ENCODE assay signal across 8 cellular contexts in the genomic region with DNA sequence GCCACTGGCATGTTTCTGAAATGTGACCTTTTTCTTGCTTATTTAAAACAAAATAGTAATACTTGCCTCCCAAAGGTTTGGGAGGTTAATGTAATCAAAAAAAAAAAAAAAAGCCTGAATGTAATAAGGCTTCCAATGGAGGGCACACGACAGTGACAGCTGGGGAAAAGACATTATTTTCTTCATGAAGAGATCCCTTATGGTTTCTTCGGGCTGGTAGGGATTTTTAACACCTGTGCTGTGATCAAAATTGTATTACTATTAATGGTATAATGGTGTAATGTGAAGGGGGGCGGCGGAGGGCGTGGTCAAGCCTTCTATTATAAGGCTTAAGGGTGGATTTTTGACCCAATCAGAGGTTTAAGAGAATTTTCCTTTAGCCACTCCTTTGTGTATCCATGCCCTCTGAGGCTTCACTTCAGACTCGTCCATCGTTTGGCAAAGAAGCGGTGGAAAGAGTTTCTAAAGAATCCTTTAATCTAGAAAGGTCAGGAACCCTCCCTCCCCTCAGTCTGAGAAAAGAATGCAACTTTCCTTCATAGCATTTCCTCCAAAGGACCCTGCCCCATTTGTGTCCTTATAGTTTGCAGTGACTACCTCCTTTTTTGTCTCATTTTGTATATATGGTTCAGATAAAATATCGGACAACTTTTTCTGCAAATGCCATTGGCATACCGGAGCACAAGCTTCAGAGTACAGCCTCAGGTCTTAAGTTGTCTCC.
DNase-seq lines count a peak whose midpoint lies in the region; ATAC-seq and TF ChIP-seq lines count a peak whose summit lies in the region.

No MANE protein-coding gene starts in this region.

- H3K36me3 ChIP-seq in lower lobe of right lung (no peaks in the 10 kb centered on the region), stomach (no peaks in the 10 kb centered on the region)

- H3K9me3 ChIP-seq in lower lobe of right lung = no peaks in the 10 kb centered on the region
- no peaks in the 10 kb centered on the region for H3K9me3 ChIP-seq in stomach

- intact Hi-C loops in lower lobe of right lung (cut with DNase I) = no loop called here
- intact Hi-C loops in stomach (cut with DNase I; ENCODE audit: low total_unique reads) = no loop called here

- H3K27me3 ChIP-seq in lower lobe of right lung (ENCODE audit: low read depth) (no peaks in the 10 kb centered on the region), stomach (no peaks in the 10 kb centered on the region)

- TF ChIP-seq EP300 in stomach (IDR thresholded peaks at IDR 0.05) = no peak

- DNase-seq in GM03348 (ENCODE audit: low spot score) = peak; percentile 44
- DNase-seq in NCI-H1092 treated with DMSO at 0.1 percent for 48 hours (lab: John Stamatoyannopoulos, UW) = peak; percentile 82
- peak; percentile 45 for DNase-seq in dedifferentiated amniotic fluid mesenchymal stem cell (ENCODE audit: extremely low spot score)
- DNase-seq in lower lobe of right lung = peak; percentile 91
- no peak for DNase-seq in stomach
- no peak for DNase-seq in activated gamma-delta T cell treated with Interleukin-2 at 50 U/mL for 16 hours
- DNase-seq in mesenteric fat pad (ENCODE audit: low spot score) = no peak

- peak overlapping the region; percentile 67 for H3K4me3 ChIP-seq in lower lobe of right lung
- H3K4me3 ChIP-seq in stomach = peak overlapping the region; percentile 46 to 60 (median 57)

- TF ChIP-seq POLR2A in stomach (IDR thresholded peaks at IDR 0.05) = no peak

- H3K27ac ChIP-seq in lower lobe of right lung (peak overlapping the region; percentile 97), stomach (peak overlapping the region; percentile 70 to 99 (median 96))

- TF ChIP-seq CTCF in lower lobe of right lung (IDR thresholded peaks at IDR 0.05) (no peak), stomach (IDR thresholded peaks at IDR 0.05) (no peak)

- peaks cover 48% of the 10 kb centered on the region for H3K4me1 ChIP-seq in lower lobe of right lung
- peaks cover 20 to 47% (median 33%) of the 10 kb centered on the region in 4 donors for H3K4me1 ChIP-seq in stomach

- ATAC-seq in SK-N-SH treated with all-trans-retinoic acid at 6 μM for 48 hours (peak; percentile 58), lower lobe of right lung (peak; percentile 47 to 61)

- WGBS in stomach, 5 donors = 7 to 11% (median 7%) methylated on average over 10 of the region's 10 CpGs

TF ChIP-seq in SK-N-SH treated with all-trans-retinoic acid at 6 μM for 48 hours, 23 proteins besides CTCF, POLR2A, EP300 and RAD21:
- TF ChIP-seq ZNF565 (CRISPR knock-in tag; conservative IDR thresholded peaks at IDR 0.05; ENCODE audit: low read depth) (no peak), ZFP3 (CRISPR knock-in tag; IDR thresholded peaks at IDR 0.05) (no peak), ZC3H10 (CRISPR knock-in tag; IDR thresholded peaks at IDR 0.05) (no peak), OSR1 (CRISPR knock-in tag; IDR thresholded peaks at IDR 0.05) (no peak)

Comparison
In these comparisons a context has a peak if more than half of its experiments do, and no peak if none do; other contexts are left out.
1. DNase-seq: peak in GM03348 (single experiment), NCI-H1092 treated with DMSO at 0.1 percent for 48 hours (single experiment), dedifferentiated amniotic fluid mesenchymal stem cell (single experiment) and lower lobe of right lung (single experiment); none in stomach (single experiment), activated gamma-delta T cell treated with Interleukin-2 at 50 U/mL for 16 hours (single experiment) and mesenteric fat pad (single experiment).